Comparison of ENCODE assay signal across 21 cellular contexts in genomic region chr7:39249635-39250034, GRCh38.
A peak's percentile ranks its signal among the peaks of the same experiment; 100 is the strongest.
DNase-seq lines count a peak whose midpoint lies in the region; ATAC-seq lines count a peak whose summit lies in the region.
"Had no signal": no experiment of that assay in that cellular context is flagged by ENCODE, and none has a peak within 500 bp of the region (broad histone marks: within the 10 kb centered on the region; RNA-seq: fewer than 3 reads in every experiment).

No MANE protein-coding gene starts in this region.

- no peak overlapping the region for H3K4ac ChIP-seq in mesenchymal stem cell (ENCODE audit: low read depth in 1 of 2, low read length in 2 of 2)

- no peaks in the 10 kb centered on the region for H3K79me1 ChIP-seq in mesenchymal stem cell (replicated peaks; ENCODE audit: low read length, poor library complexity, severe bottlenecking)

- H4K8ac ChIP-seq in mesenchymal stem cell (ENCODE audit: low read length), result no peak overlapping the region

- H3K27ac Mint-ChIP-seq in stimulated activated naive B cell treated with anti-CD40 and anti-IgM and Interleukin-4, amounts not matched to agents 10 μg/mL and 1 μg/mL and 100 μg/mL, for 72 hours, result no peak overlapping the region
- H3K27ac Mint-ChIP-seq: CD4-positive, CD25-positive, alpha-beta regulatory T cell; CD8-positive, alpha-beta memory T cell; GM23338; HFFc6; IgD-negative memory B cell had no signal

- no peaks in the 10 kb centered on the region for H3K4me1 Mint-ChIP-seq in stimulated activated naive B cell treated with anti-CD40 and anti-IgM and Interleukin-4, amounts not matched to agents 10 μg/mL and 1 μg/mL and 100 μg/mL, for 72 hours
- H3K4me1 Mint-ChIP-seq: CD4-positive, CD25-positive, alpha-beta regulatory T cell; CD8-positive, alpha-beta memory T cell had no signal

- H3K36me3 ChIP-seq in SJSA1 (no peaks in the 10 kb centered on the region), mesenchymal stem cell (ENCODE audit: control insufficient read depth in 1 of 2, insufficient read depth in 2 of 2, low read depth in 1 of 2, low read length in 2 of 2) (no peaks in the 10 kb centered on the region)
- H3K36me3 ChIP-seq: BE2C had no signal

- no peak overlapping the region for H3K18ac ChIP-seq in mesenchymal stem cell (ENCODE audit: low read depth in 1 of 2, low read length in 2 of 2)

- peaks cover 0 to 21% of the 10 kb centered on the region in 2 donors for H3K27me3 Mint-ChIP-seq in stimulated activated naive B cell treated with anti-CD40 and anti-IgM and Interleukin-4, amounts not matched to agents 10 μg/mL and 1 μg/mL and 100 μg/mL, for 72 hours
- H3K27me3 Mint-ChIP-seq: CD4-positive, CD25-positive, alpha-beta regulatory T cell had no signal

- H3K9me3 ChIP-seq in SJSA1 (replicated peaks), result no peaks in the 10 kb centered on the region
- no peaks in the 10 kb centered on the region for H3K9me3 ChIP-seq in mesenchymal stem cell (ENCODE audit: control insufficient read depth, low read length)
- H3K9me3 ChIP-seq: BE2C had no signal

- no peaks in the 10 kb centered on the region for H3K27me3 ChIP-seq in SJSA1 (replicated peaks)
- H3K27me3 ChIP-seq in mesenchymal stem cell (ENCODE audit: control insufficient read depth in 1 of 2, insufficient read depth in 1 of 2, low read length in 2 of 2), result peaks cover 0 to 12% of the 10 kb centered on the region in 2 experiments

- H3K9me3 Mint-ChIP-seq in stimulated activated naive B cell treated with anti-CD40 and anti-IgM and Interleukin-4, amounts not matched to agents 10 μg/mL and 1 μg/mL and 100 μg/mL, for 72 hours, result no peaks in the 10 kb centered on the region
- H3K9me3 Mint-ChIP-seq: CD8-positive, alpha-beta memory T cell; GM23338; HFFc6 had no signal

- no peak overlapping the region for H2BK12ac ChIP-seq in mesenchymal stem cell (ENCODE audit: low read length in 2 of 2)

- H3K36me3 Mint-ChIP-seq in stimulated activated naive B cell treated with anti-CD40 and anti-IgM and Interleukin-4, amounts not matched to agents 10 μg/mL and 1 μg/mL and 100 μg/mL, for 72 hours, result no peaks in the 10 kb centered on the region
- H3K36me3 Mint-ChIP-seq: CD4-positive, CD25-positive, alpha-beta regulatory T cell; CD8-positive, alpha-beta memory T cell; IgD-negative memory B cell had no signal

- H2AFZ ChIP-seq in mesenchymal stem cell (ENCODE audit: low read depth, low read length), result no peak overlapping the region
- H2AFZ ChIP-seq: GM23338 had no signal

- H3K4me3 Mint-ChIP-seq in stimulated activated naive B cell treated with anti-CD40 and anti-IgM and Interleukin-4, amounts not matched to agents 10 μg/mL and 1 μg/mL and 100 μg/mL, for 72 hours, result no peak overlapping the region
- H3K4me3 Mint-ChIP-seq: CD4-positive, CD25-positive, alpha-beta regulatory T cell; CD8-positive, alpha-beta memory T cell; GM23338; HFFc6; IgD-negative memory B cell had no signal

- H2BK15ac ChIP-seq in mesenchymal stem cell (ENCODE audit: low read depth, poor library complexity, severe bottlenecking), result no peak overlapping the region

- ATAC-seq in stimulated activated naive B cell treated with anti-CD40 and anti-IgM and Interleukin-4, amounts not matched to agents 10 μg/mL and 1 μg/mL and 100 μg/mL, for 72 hours (replicated peaks), result no peak
- no peak for ATAC-seq in GM21619 (IDR thresholded peaks at IDR 0.05; ENCODE audit: unreplicated experiment)
- ATAC-seq: HepG2 had no signal

- peak overlapping the region; percentile 53 for H2AK5ac ChIP-seq in mesenchymal stem cell (ENCODE audit: low read length, severe bottlenecking)

- no peak overlapping the region for H3K14ac ChIP-seq in mesenchymal stem cell (ENCODE audit: low read length in 2 of 2)

- H2BK5ac ChIP-seq in mesenchymal stem cell (ENCODE audit: low read depth, low read length, poor library complexity, severe bottlenecking), result no peak overlapping the region

- H3K27ac ChIP-seq in SJSA1 (peak overlapping the region; percentile 53; the same call in 1 of the 2 replicates), mesenchymal stem cell (ENCODE audit: low read length, poor library complexity, severe bottlenecking) (no peak overlapping the region)

- H4K91ac ChIP-seq in mesenchymal stem cell (ENCODE audit: low read length), result no peak overlapping the region

- H3K23ac ChIP-seq in mesenchymal stem cell (ENCODE audit: low read length in 2 of 2), result no peak overlapping the region

- H3K4me3 ChIP-seq in SJSA1 (no peak overlapping the region), mesenchymal stem cell (ENCODE audit: insufficient read depth in 1 of 2, low read depth in 1 of 2, low read length in 2 of 2) (no peak overlapping the region)
- H3K4me3 ChIP-seq: GM23338 had no signal

- no peak overlapping the region for H3K9ac ChIP-seq in mesenchymal stem cell (ENCODE audit: low read length)

- no peak overlapping the region for H3K4me2 ChIP-seq in mesenchymal stem cell (ENCODE audit: low read length, poor library complexity, severe bottlenecking)
- H3K4me2 ChIP-seq: GM23338 had no signal

- DNase-seq in NCI-H526 (lab: John Stamatoyannopoulos, UW), result peak; percentile 31 to 32
- no peak for DNase-seq in NCI-H526 treated with DMSO at 0.1 percent for 48 hours (lab: John Stamatoyannopoulos, UW)
- DNase-seq in SJSA1 (ENCODE audit: low read depth in 1 of 2, low spot score in 2 of 2), result no peak
- no peak for DNase-seq in mesenchymal stem cell
- DNase-seq in NCI-H345 treated with DMSO at 0.1 percent for 48 hours (lab: John Stamatoyannopoulos, UW; ENCODE audit: unreplicated experiment), result no peak
- DNase-seq in stimulated activated naive B cell treated with anti-CD40 and anti-IgM and Interleukin-4, amounts not matched to agents 10 μg/mL and 1 μg/mL and 100 μg/mL, for 72 hours, result no peak
- DNase-seq: ACHN; BE2C; C1 segment of cervical spinal cord; CD4-positive, CD25-positive, alpha-beta regulatory T cell; CD8-positive, alpha-beta memory T cell; COR-L47; DMS 273 treated with DMSO at 0.1 percent for 48 hours; DMS53; GDM1; HCEC 1CT; HFFc6 had no signal

- H3K4me1 ChIP-seq in SJSA1 (replicated peaks) (peaks cover 66% of the 10 kb centered on the region), mesenchymal stem cell (ENCODE audit: control insufficient read depth, insufficient read depth, low read depth, low read length) (peaks cover 9% of the 10 kb centered on the region)
- H3K4me1 ChIP-seq: BE2C had no signal

- 90% methylated on average over 4 of the region's 4 CpGs for WGBS in mesenchymal stem cell

- no peak overlapping the region for H2BK120ac ChIP-seq in mesenchymal stem cell (ENCODE audit: low read depth, low read length)

Comparison
In these comparisons a context has a peak if more than half of its experiments do, and no peak if none do; other contexts are left out.
1. DNase-seq: peak in NCI-H526 (2 of 2); none in NCI-H526 treated with DMSO at 0.1 percent for 48 hours (single experiment), SJSA1 (0 of 2), mesenchymal stem cell (single experiment), NCI-H345 treated with DMSO at 0.1 percent for 48 hours (single experiment) and stimulated activated naive B cell treated with anti-CD40 and anti-IgM and Interleukin-4, amounts not matched to agents 10 μg/mL and 1 μg/mL and 100 μg/mL, for 72 hours (single experiment).